8 cellular contexts compared by ENCODE assay signal in the genomic region with DNA sequence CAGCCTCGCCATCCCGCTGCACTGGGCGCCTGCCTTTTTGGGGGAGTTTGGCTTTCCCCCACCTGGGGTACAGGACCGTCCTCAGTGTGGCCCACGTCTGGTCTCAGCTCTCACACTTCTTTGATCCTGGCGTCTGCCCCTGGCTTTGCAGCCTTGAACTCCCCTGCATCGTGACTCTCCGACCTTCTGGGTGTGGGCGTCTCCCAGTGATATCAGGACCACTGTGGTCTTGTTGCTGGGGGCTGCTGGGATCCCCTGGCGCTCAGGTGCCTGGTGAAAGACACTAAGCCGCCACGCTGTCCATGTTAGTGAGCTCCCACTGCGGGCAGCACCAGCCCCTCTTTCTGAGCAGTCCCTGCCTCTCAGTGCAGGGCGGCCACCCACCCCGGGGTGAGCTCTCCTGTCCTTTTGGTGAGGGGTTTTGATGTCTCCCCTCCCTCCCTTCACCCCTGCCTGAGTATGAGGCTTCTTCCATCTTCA. TPM values are rescaled to one million over a fixed set of nuclear protein-coding genes. Genes with fewer than 3 reads are reported as not detected.
DNase-seq lines count a peak whose midpoint lies in the region; ATAC-seq and TF ChIP-seq lines count a peak whose summit lies in the region.

No MANE protein-coding gene starts in this region.

- H3K27ac ChIP-seq in DND-41 (ENCODE audit: low read length): peak overlapping the region; percentile 86

- peaks cover 53% of the 10 kb centered on the region for H4K20me1 ChIP-seq in DND-41 (ENCODE audit: insufficient read depth, low read length)

- peak overlapping the region; percentile 98 for H3K9ac ChIP-seq in DND-41 (ENCODE audit: low read depth, low read length)

- no peaks in the 10 kb centered on the region for H3K9me3 ChIP-seq in DND-41 (ENCODE audit: insufficient read depth, low read length, severe bottlenecking)

- H3K79me2 ChIP-seq in DND-41 (ENCODE audit: insufficient read depth, low read length): peaks cover 54% of the 10 kb centered on the region

- DNase-seq in DND-41 (no peak), T-cell (no peak), epithelial cell of proximal tubule (ENCODE audit: low read depth) (no peak), progenitor cell of endocrine pancreas (ENCODE audit: low spot score, unreplicated experiment) (no peak), left lobe of liver (ENCODE audit: low spot score) (no peak), NCI-H1092 treated with DMSO at 0.1 percent for 48 hours (lab: John Stamatoyannopoulos, UW) (no peak)

- CTCF ChIA-PET in T-cell (lab: Charles Lee): no interaction called here

- no peak overlapping the region for H2AFZ ChIP-seq in DND-41 (ENCODE audit: low read depth, low read length)

- peaks cover 40% of the 10 kb centered on the region for H3K4me1 ChIP-seq in DND-41 (ENCODE audit: insufficient read depth, low read length)

- H3K4me1 Mint-ChIP-seq in T-cell: peaks cover 49 to 57% (median 54%) of the 10 kb centered on the region in 3 donors
- peaks cover 18% of the 10 kb centered on the region for H3K4me1 Mint-ChIP-seq in progenitor cell of endocrine pancreas (ENCODE audit: low read depth)

- no peak for TF ChIP-seq CTCF in DND-41 (IDR thresholded peaks at IDR 0.05; ENCODE audit: borderline replicate concordance, extremely low read depth, low read length, poor library complexity, severe bottlenecking)
- TF ChIP-seq CTCF in epithelial cell of proximal tubule (conservative IDR thresholded peaks at IDR 0.05; ENCODE audit: low read depth, low read length): no peak
- no peak for TF ChIP-seq CTCF in progenitor cell of endocrine pancreas (IDR thresholded peaks at IDR 0.05; ENCODE audit: unreplicated experiment)

- POLR2A ChIA-PET in T-cell (lab: Charles Lee): interaction anchor here in 1 of 2 donors (0.6 kb wide), 1 partner anchor 12 kb away, joined by 6 read pairs; no protein-coding TSS in a partner anchor

- H3K36me3 Mint-ChIP-seq in T-cell: peaks cover 17% of the 10 kb centered on the region
- H3K36me3 Mint-ChIP-seq in progenitor cell of endocrine pancreas (ENCODE audit: insufficient read depth): peaks cover 8% of the 10 kb centered on the region

- H3K4me2 ChIP-seq in DND-41 (ENCODE audit: insufficient read depth, low read length): peak overlapping the region; percentile 82

- no peak for ATAC-seq in DND-41 (ENCODE audit: insufficient read depth, low read depth)
- ATAC-seq in T-cell (replicated peaks in 1 of 4): no peak
- ATAC-seq in GM19452 (IDR thresholded peaks at IDR 0.05; ENCODE audit: unreplicated experiment): no peak
- no peak for ATAC-seq in left lobe of liver
- no peak for ATAC-seq in HG03442 (IDR thresholded peaks at IDR 0.05; ENCODE audit: unreplicated experiment)

- no peaks in the 10 kb centered on the region for H3K27me3 ChIP-seq in DND-41 (ENCODE audit: insufficient read depth, low read length, poor library complexity)

- H3K4me3 ChIP-seq in DND-41 (ENCODE audit: low read depth in 1 of 2, low read length in 2 of 2) (peak overlapping the region; percentile 75 to 89; a peak in 3 of 4 replicates), epithelial cell of proximal tubule (ENCODE audit: low read depth, low read length) (peak overlapping the region; percentile 88)

- no peaks in the 10 kb centered on the region for H3K27me3 Mint-ChIP-seq in T-cell
- no peaks in the 10 kb centered on the region for H3K27me3 Mint-ChIP-seq in progenitor cell of endocrine pancreas

- H3K36me3 ChIP-seq in DND-41 (ENCODE audit: insufficient read depth, low read length): peaks cover 55% of the 10 kb centered on the region

- H3K9me3 Mint-ChIP-seq in T-cell (no peaks in the 10 kb centered on the region), progenitor cell of endocrine pancreas (ENCODE audit: low read depth) (no peaks in the 10 kb centered on the region)

- H3K4me3 Mint-ChIP-seq in T-cell (peak overlapping the region; percentile 78 to 88 (median 87)), progenitor cell of endocrine pancreas (ENCODE audit: low read depth) (peak overlapping the region; percentile 87)

- H3K27ac Mint-ChIP-seq in T-cell: peak overlapping the region; percentile 89 to 91
- peak overlapping the region; percentile 97 for H3K27ac Mint-ChIP-seq in progenitor cell of endocrine pancreas

RNA-seq across cellular contexts. Expression of gene CNOT3, which starts 1.3 kb away (rescaled TPM):
- total RNA-seq in T-cell (10 to 100 TPM; 45.9 to 83.1 (median 77.0) TPM), epithelial cell of proximal tubule (17.7 and 20.5 TPM in 2 replicates), progenitor cell of endocrine pancreas (75.4 and 77.3 TPM in 2 replicates), left lobe of liver (19.0 TPM)

RNA-seq across cellular contexts. Expression of gene LENG1, which starts 20.7 kb away (rescaled TPM):
- total RNA-seq in T-cell (10 to 100 TPM in 4 of 5 donors, 1 to 10 TPM in 1; 8.4 to 21.5 (median 19.2) TPM), epithelial cell of proximal tubule (6.7 and 11.5 TPM in 2 replicates), progenitor cell of endocrine pancreas (6.8 and 7.2 TPM in 2 replicates), left lobe of liver (1.3 TPM)

RNA-seq across cellular contexts. Expression of gene PRPF31, which starts 23.3 kb away (rescaled TPM):
- total RNA-seq in T-cell (10 to 100 TPM; 56.3 to 75.3 (median 69.8) TPM), epithelial cell of proximal tubule (64.3 and 111 TPM in 2 replicates), progenitor cell of endocrine pancreas (71.3 and 78.8 TPM in 2 replicates), left lobe of liver (23.2 TPM)

RNA-seq across cellular contexts. Expression of gene TFPT, which starts 23.4 kb away (rescaled TPM):
- 10 to 100 TPM; 12.0 to 27.0 (median 20.7) TPM for total RNA-seq in T-cell
- total RNA-seq in epithelial cell of proximal tubule: 22.1 and 39.6 TPM in 2 replicates
- total RNA-seq in progenitor cell of endocrine pancreas: 21.1 and 21.8 TPM in 2 replicates
- 4.3 TPM for total RNA-seq in left lobe of liver

RNA-seq across cellular contexts. Expression of gene TMC4, which starts 34.1 kb away (rescaled TPM):
- total RNA-seq in T-cell (1 to 10 TPM in 4 of 5 donors, under 1 TPM in 1; 0.78 to 2.6 (median 1.4) TPM), epithelial cell of proximal tubule (3.7 and 9.5 TPM in 2 replicates), progenitor cell of endocrine pancreas (119 and 125 TPM in 2 replicates), left lobe of liver (1.9 TPM)
